6 cellular contexts compared by ENCODE assay signal in genomic region chr1:61879887-61880459, GRCh38.
DNase-seq lines count a peak whose midpoint lies in the region; ATAC-seq and TF ChIP-seq lines count a peak whose summit lies in the region.
"Not testable (repeated sequence)": the region's sequence is repeated elsewhere in the genome, so short reads cannot be mapped to it uniquely, and the experiment has no call there.

No MANE protein-coding gene starts in this region.

- H3K27me3 ChIP-seq in ascending aorta, gastroesophageal sphincter, cardiac muscle cell, right atrium auricular region: not testable (repeated sequence)

- intact Hi-C loops in ascending aorta (cut with DNase I); left cardiac atrium (cut with DNase I): not testable (repeated sequence)

- H3K4me1 ChIP-seq in ascending aorta; cardiac muscle cell (ENCODE audit: low read depth); right atrium auricular region: not testable (repeated sequence)
- H3K4me1 ChIP-seq in gastroesophageal sphincter, result peaks cover 0 to 24% (median 3%) of the 10 kb centered on the region in 3 donors

- H3K4me3 ChIP-seq in ascending aorta, gastroesophageal sphincter, cardiac muscle cell, right atrium auricular region: not testable (repeated sequence)

- 54 to 70% methylated on average over 4 to 5 of the region's 5 CpGs for WGBS in gastroesophageal sphincter (ENCODE audit: low coverage in 1 of 2), 2 donors

- H3K27ac ChIP-seq in ascending aorta (peak overlapping the region; percentile 27 to 56), gastroesophageal sphincter (peak overlapping the region; percentile 58 to 75 (median 67)), cardiac muscle cell (peak overlapping the region; percentile 65), right atrium auricular region (peak overlapping the region; percentile 68 to 86)

- H3K9me3 ChIP-seq in ascending aorta; gastroesophageal sphincter; cardiac muscle cell (ENCODE audit: low read depth); right atrium auricular region: not testable (repeated sequence)

- not testable (repeated sequence) for TF ChIP-seq POLR2A in gastroesophageal sphincter (IDR thresholded peaks at IDR 0.05)

- not testable (repeated sequence) for ATAC-seq in gastroesophageal sphincter
- peak; percentile 59 to 67 for ATAC-seq in left cardiac atrium

- TF ChIP-seq EP300 in gastroesophageal sphincter (IDR thresholded peaks at IDR 0.05), result not testable (repeated sequence)

- H3K36me3 ChIP-seq in ascending aorta (peaks cover 0 to 17% of the 10 kb centered on the region in 2 donors), gastroesophageal sphincter (peaks cover 0 to 30% of the 10 kb centered on the region in 2 donors)
- H3K36me3 ChIP-seq in cardiac muscle cell, right atrium auricular region: not testable (repeated sequence)

- not testable (repeated sequence) for TF ChIP-seq CTCF in ascending aorta (IDR thresholded peaks at IDR 0.05); gastroesophageal sphincter (IDR thresholded peaks at IDR 0.05); cardiac muscle cell (IDR thresholded peaks at IDR 0.05; ENCODE audit: low read depth, low read length); right atrium auricular region (IDR thresholded peaks at IDR 0.05)

- not testable (repeated sequence) for DNase-seq in ascending aorta (ENCODE audit: low spot score in 2 of 2); left cardiac atrium; right atrium auricular region (ENCODE audit: low spot score)
- peak in 1 of 2 donors; percentile 5 for DNase-seq in cardiac muscle cell (ENCODE audit: low read depth in 1 of 2, low spot score in 1 of 2)
- peak; percentile 31 for DNase-seq in superior temporal gyrus (ENCODE audit: extremely low spot score)
